8 cellular contexts compared by ENCODE assay signal in genomic region chr16:10981697-10982216, GRCh38. TPM values are rescaled to one million over a fixed set of nuclear protein-coding genes. Genes with fewer than 3 reads are reported as not detected.
DNase-seq lines count a peak whose midpoint lies in the region; ATAC-seq and TF ChIP-seq lines count a peak whose summit lies in the region.

No MANE protein-coding gene starts in this region.

- H3K4me1 Mint-ChIP-seq in activated T-helper 2 cell treated with anti-CD3 and anti-CD28 coated beads, Interferon-gamma antibody, Interleukin-2, Interleukin-4, amounts not matched to agents 10 μg/mL and 5 μg/mL and 100 μg/mL, durations not matched to agents 14 hours and 24 hours and 36 hours (ENCODE audit: low read depth): peaks cover 72% of the 10 kb centered on the region

- no peaks in the 10 kb centered on the region for H3K4me1 ChIP-seq in psoas muscle
- H3K4me1 ChIP-seq in tibial artery: peaks cover 0 to 18% (median 15%) of the 10 kb centered on the region in 4 donors

- H3K36me3 ChIP-seq in psoas muscle (ENCODE audit: insufficient read depth in 1 of 2, low read depth in 1 of 2) (peaks cover 0 to 48% of the 10 kb centered on the region in 2 donors), tibial artery (peaks cover 5 to 54% (median 15%) of the 10 kb centered on the region in 3 donors)

- TF ChIP-seq CTCF in psoas muscle (IDR thresholded peaks at IDR 0.05) (peak; percentile 13), tibial artery (IDR thresholded peaks at IDR 0.05) (no peak)

- H3K4me3 ChIP-seq in psoas muscle (no peak overlapping the region), tibial artery (no peak overlapping the region)

- ATAC-seq in HG02610 (IDR thresholded peaks at IDR 0.05; ENCODE audit: unreplicated experiment): peak; percentile 56
- peak in 2 of 4 donors; percentile 49 to 54 for ATAC-seq in psoas muscle

- intact Hi-C loops in activated T-helper 2 cell treated with anti-CD3 and anti-CD28 coated beads, Interferon-gamma antibody, Interleukin-2, Interleukin-4, amounts not matched to agents 10 μg/mL and 5 μg/mL and 100 μg/mL, durations not matched to agents 14 hours and 24 hours and 36 hours (cut with micrococcal nuclease): no loop called here
- intact Hi-C loops in psoas muscle (cut with DNase I): no loop called here
- intact Hi-C loops in tibial artery (cut with DNase I; ENCODE audit: low total_unique reads): no loop called here

- peak overlapping the region; percentile 74 for H3K27ac Mint-ChIP-seq in activated T-helper 2 cell treated with anti-CD3 and anti-CD28 coated beads, Interferon-gamma antibody, Interleukin-2, Interleukin-4, amounts not matched to agents 10 μg/mL and 5 μg/mL and 100 μg/mL, durations not matched to agents 14 hours and 24 hours and 36 hours

- H3K27ac ChIP-seq in psoas muscle (no peak overlapping the region), tibial artery (no peak overlapping the region)

- peak; percentile 27 for DNase-seq in stimulated activated CD4-positive, alpha-beta T cell treated with anti-CD3 and anti-CD28 coated beads, Interleukin-12 subunit alpha, Interleukin-12 subunit beta, amount 100 ng/mL, for 4 hours
- no peak for DNase-seq in stimulated activated CD4-positive, alpha-beta T cell treated with anti-CD3 and anti-CD28 coated beads, Interleukin-4, amount 100 ng/mL, for 4 hours
- DNase-seq in NCI-H226 (peak; percentile 23), psoas muscle (no peak), H4 (ENCODE audit: low spot score) (no peak), tibial artery (no peak)
- DNase-seq in activated T-helper 2 cell treated with anti-CD3 and anti-CD28 coated beads, Interferon-gamma antibody, Interleukin-2, Interleukin-4, amounts not matched to agents 10 μg/mL and 5 μg/mL and 100 μg/mL, durations not matched to agents 14 hours and 24 hours and 36 hours (ENCODE audit: low spot score): peak; percentile 45

- H3K36me3 Mint-ChIP-seq in activated T-helper 2 cell treated with anti-CD3 and anti-CD28 coated beads, Interferon-gamma antibody, Interleukin-2, Interleukin-4, amounts not matched to agents 10 μg/mL and 5 μg/mL and 100 μg/mL, durations not matched to agents 14 hours and 24 hours and 36 hours (ENCODE audit: low read depth): peaks cover 85% of the 10 kb centered on the region

- H3K27me3 Mint-ChIP-seq in activated T-helper 2 cell treated with anti-CD3 and anti-CD28 coated beads, Interferon-gamma antibody, Interleukin-2, Interleukin-4, amounts not matched to agents 10 μg/mL and 5 μg/mL and 100 μg/mL, durations not matched to agents 14 hours and 24 hours and 36 hours (ENCODE audit: low read depth): no peaks in the 10 kb centered on the region

- no peaks in the 10 kb centered on the region for H3K9me3 Mint-ChIP-seq in activated T-helper 2 cell treated with anti-CD3 and anti-CD28 coated beads, Interferon-gamma antibody, Interleukin-2, Interleukin-4, amounts not matched to agents 10 μg/mL and 5 μg/mL and 100 μg/mL, durations not matched to agents 14 hours and 24 hours and 36 hours

- H3K9me3 ChIP-seq in psoas muscle (no peaks in the 10 kb centered on the region), tibial artery (no peaks in the 10 kb centered on the region)

- peak overlapping the region; percentile 62 for H3K4me3 Mint-ChIP-seq in activated T-helper 2 cell treated with anti-CD3 and anti-CD28 coated beads, Interferon-gamma antibody, Interleukin-2, Interleukin-4, amounts not matched to agents 10 μg/mL and 5 μg/mL and 100 μg/mL, durations not matched to agents 14 hours and 24 hours and 36 hours (ENCODE audit: low read depth)

- 92 to 94% (median 94%) methylated on average over 4 of the region's 4 CpGs for WGBS in psoas muscle, 3 donors

- H3K27me3 ChIP-seq in psoas muscle (ENCODE audit: insufficient read depth in 3 of 3, low read length in 2 of 3) (no peaks in the 10 kb centered on the region), tibial artery (no peaks in the 10 kb centered on the region)

RNA-seq across cellular contexts. Expression of gene CLEC16A, which starts 37.4 kb away (rescaled TPM):
- 44.8 and 48.7 TPM in 2 replicates for total RNA-seq in activated T-helper 2 cell treated with anti-CD3 and anti-CD28 coated beads, Interferon-gamma antibody, Interleukin-2, Interleukin-4, amounts not matched to agents 10 μg/mL and 5 μg/mL and 100 μg/mL, durations not matched to agents 14 hours and 24 hours and 36 hours
- 10 to 100 TPM; 18.3 to 24.5 (median 22.4) TPM for total RNA-seq in psoas muscle
- polyA plus RNA-seq in psoas muscle: 10 to 100 TPM; 13.1 to 28.1 (median 15.3) TPM
- total RNA-seq in H4 (2014; rRNA removed; shearing (Covaris generic)): 4.5 and 7.2 TPM in 2 replicates

RNA-seq across cellular contexts. Expression of gene DEXI, which starts 39.5 kb away (rescaled TPM):
- total RNA-seq in activated T-helper 2 cell treated with anti-CD3 and anti-CD28 coated beads, Interferon-gamma antibody, Interleukin-2, Interleukin-4, amounts not matched to agents 10 μg/mL and 5 μg/mL and 100 μg/mL, durations not matched to agents 14 hours and 24 hours and 36 hours: 38.5 and 38.7 TPM in 2 replicates
- 10 to 100 TPM; 71.9 to 95.1 (median 83.1) TPM for total RNA-seq in psoas muscle
- polyA plus RNA-seq in psoas muscle: 100 to 1,000 TPM in 2 of 3 donors, 10 to 100 TPM in 1; 98.9 to 122 (median 104) TPM
- total RNA-seq in H4 (2014; rRNA removed; shearing (Covaris generic)): 39.9 and 42.0 TPM in 2 replicates

Comparison
In these comparisons a context has a peak if more than half of its experiments do, and no peak if none do; other contexts are left out.
1. DNase-seq: peak in stimulated activated CD4-positive, alpha-beta T cell treated with anti-CD3 and anti-CD28 coated beads, Interleukin-12 subunit alpha, Interleukin-12 subunit beta, amount 100 ng/mL, for 4 hours (single experiment), NCI-H226 (single experiment) and activated T-helper 2 cell treated with anti-CD3 and anti-CD28 coated beads, Interferon-gamma antibody, Interleukin-2, Interleukin-4, amounts not matched to agents 10 μg/mL and 5 μg/mL and 100 μg/mL, durations not matched to agents 14 hours and 24 hours and 36 hours (single experiment); none in stimulated activated CD4-positive, alpha-beta T cell treated with anti-CD3 and anti-CD28 coated beads, Interleukin-4, amount 100 ng/mL, for 4 hours (0 of 2), psoas muscle (0 of 2), H4 (single experiment) and tibial artery (0 of 2).